Comparison of ENCODE assay signal across 1 cellular context in genomic region chr17:28751600-28752366, GRCh38.
A peak's percentile ranks its signal among the peaks of the same experiment; 100 is the strongest.
TF ChIP-seq lines count a peak whose summit lies in the region.

No MANE protein-coding gene starts in this region.

TF ChIP-seq in HepG2, 621 proteins besides CTCF, POLR2A, EP300 and RAD21:
- no peak for TF ChIP-seq ZSCAN20 (CRISPR knock-in tag; IDR thresholded peaks at IDR 0.05; ENCODE audit: borderline replicate concordance)
- TF ChIP-seq ZNF614 (CRISPR knock-in tag; IDR thresholded peaks at IDR 0.05; ENCODE audit: borderline replicate concordance): no peak
- TF ChIP-seq, protein P1, sequence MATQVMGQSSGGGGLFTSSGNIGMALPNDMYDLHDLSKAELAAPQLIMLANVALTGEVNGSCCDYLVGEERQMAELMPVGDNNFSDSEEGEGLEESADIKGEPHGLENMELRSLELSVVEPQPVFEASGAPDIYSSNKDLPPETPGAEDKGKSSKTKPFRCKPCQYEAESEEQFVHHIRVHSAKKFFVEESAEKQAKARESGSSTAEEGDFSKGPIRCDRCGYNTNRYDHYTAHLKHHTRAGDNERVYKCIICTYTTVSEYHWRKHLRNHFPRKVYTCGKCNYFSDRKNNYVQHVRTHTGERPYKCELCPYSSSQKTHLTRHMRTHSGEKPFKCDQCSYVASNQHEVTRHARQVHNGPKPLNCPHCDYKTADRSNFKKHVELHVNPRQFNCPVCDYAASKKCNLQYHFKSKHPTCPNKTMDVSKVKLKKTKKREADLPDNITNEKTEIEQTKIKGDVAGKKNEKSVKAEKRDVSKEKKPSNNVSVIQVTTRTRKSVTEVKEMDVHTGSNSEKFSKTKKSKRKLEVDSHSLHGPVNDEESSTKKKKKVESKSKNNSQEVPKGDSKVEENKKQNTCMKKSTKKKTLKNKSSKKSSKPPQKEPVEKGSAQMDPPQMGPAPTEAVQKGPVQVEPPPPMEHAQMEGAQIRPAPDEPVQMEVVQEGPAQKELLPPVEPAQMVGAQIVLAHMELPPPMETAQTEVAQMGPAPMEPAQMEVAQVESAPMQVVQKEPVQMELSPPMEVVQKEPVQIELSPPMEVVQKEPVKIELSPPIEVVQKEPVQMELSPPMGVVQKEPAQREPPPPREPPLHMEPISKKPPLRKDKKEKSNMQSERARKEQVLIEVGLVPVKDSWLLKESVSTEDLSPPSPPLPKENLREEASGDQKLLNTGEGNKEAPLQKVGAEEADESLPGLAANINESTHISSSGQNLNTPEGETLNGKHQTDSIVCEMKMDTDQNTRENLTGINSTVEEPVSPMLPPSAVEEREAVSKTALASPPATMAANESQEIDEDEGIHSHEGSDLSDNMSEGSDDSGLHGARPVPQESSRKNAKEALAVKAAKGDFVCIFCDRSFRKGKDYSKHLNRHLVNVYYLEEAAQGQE (IDR thresholded peaks at IDR 0.05; ENCODE audit: borderline replicate concordance in 1 of 2, low read depth in 1 of 2, low read length in 2 of 2): no peak
- peak; percentile 15; the same call in 1 of the 2 replicates for TF ChIP-seq KDM2A (CRISPR knock-in tag; IDR thresholded peaks at IDR 0.05; ENCODE audit: borderline replicate concordance, low read depth)
- TF ChIP-seq POLR2AphosphoS5 (IDR thresholded peaks at IDR 0.05; ENCODE audit: low read depth, low read length): peak; percentile 16; the same call in 1 of the 2 replicates
- peak; percentile 59; the same call in 1 of the 2 replicates for TF ChIP-seq POLR2G (IDR thresholded peaks at IDR 0.05; ENCODE audit: low read depth, low read length)
- peak; percentile 56 for TF ChIP-seq RBFOX2 (IDR thresholded peaks at IDR 0.05; ENCODE audit: low read depth, low read length)
- TF ChIP-seq POLR2AphosphoS2 (IDR thresholded peaks at IDR 0.05; ENCODE audit: low read depth, low read length): peak; percentile 61; the same call in 1 of the 2 replicates
- TF ChIP-seq ZNF460 (CRISPR knock-in tag; IDR thresholded peaks at IDR 0.05; ENCODE audit: borderline replicate concordance): peak; percentile 82; the same call in 1 of the 2 replicates
- no peak for TF ChIP-seq NCOA2 (CRISPR knock-in tag; IDR thresholded peaks at IDR 0.05)
